Comparison of ENCODE assay signal across 8 cellular contexts in the genomic region with DNA sequence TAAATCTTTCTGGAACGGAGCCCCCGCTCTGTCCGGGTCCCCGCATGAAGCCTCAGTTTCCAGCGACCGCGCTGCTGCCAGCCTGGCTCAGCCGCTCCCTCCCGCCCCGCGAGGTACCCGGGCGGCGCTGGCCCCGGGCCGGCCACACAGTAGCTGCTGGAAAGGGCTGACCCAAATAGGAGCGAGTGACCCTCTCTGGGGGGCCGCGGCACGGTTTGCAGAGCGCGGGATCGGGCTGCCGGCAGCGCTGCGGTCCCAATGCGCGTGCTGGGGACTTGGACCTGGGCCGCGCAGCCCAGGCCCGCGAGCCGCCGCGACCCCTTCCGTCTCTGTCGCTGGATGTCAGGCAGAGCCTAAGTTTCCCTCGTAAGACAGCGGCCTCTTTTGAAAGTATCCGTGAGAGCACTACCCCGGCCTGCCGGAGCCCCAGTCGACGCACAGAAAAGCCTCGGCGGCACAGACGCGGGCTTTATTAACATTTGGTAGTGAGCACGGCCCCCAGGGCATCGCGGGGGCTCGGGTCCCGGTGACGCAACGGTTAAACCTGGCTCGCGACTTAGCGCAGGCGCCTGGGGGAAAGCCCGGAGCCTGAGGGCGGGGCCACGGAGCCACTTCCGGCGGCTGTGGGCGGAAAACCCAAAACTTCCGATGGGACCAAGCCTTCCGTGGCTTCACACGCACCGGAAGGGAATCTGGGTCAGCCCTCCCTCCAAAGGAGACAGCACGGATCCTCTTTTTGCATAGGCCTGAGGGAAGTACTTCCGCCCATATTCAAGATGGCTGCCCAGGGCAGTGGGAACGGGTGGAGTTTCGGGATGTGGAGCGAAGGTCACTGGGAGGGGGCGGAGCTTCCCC. TPM values are rescaled to one million over a fixed set of nuclear protein-coding genes. Genes with fewer than 3 reads are reported as not detected.
DNase-seq lines count a peak whose midpoint lies in the region; ATAC-seq and TF ChIP-seq lines count a peak whose summit lies in the region.

No MANE protein-coding gene starts in this region.

- H4K20me1 ChIP-seq in SK-N-SH (ENCODE audit: insufficient read depth) = no peaks in the 10 kb centered on the region

- TF ChIP-seq EP300 in SK-N-SH (IDR thresholded peaks at IDR 0.05; ENCODE audit: borderline replicate concordance in 1 of 2, low read depth in 1 of 2, low read length in 1 of 2) = no peak; a peak in 1 of 4 replicates

- H3F3A ChIP-seq in SK-N-SH (replicated peaks; ENCODE audit: insufficient read depth) = peaks cover 40% of the 10 kb centered on the region

- intact Hi-C loops in testis (cut with DNase I; ENCODE audit: low total_unique reads) = no loop called here

- H3K9ac ChIP-seq in SK-N-SH = peak overlapping the region; percentile 84

- H3K36me3 ChIP-seq in SK-N-SH (replicated peaks in 1 of 2; ENCODE audit: control insufficient read depth in 1 of 2, insufficient read depth in 2 of 2, low read length in 1 of 2) = peaks cover 8 to 20% of the 10 kb centered on the region in 2 experiments
- H3K36me3 ChIP-seq in testis (ENCODE audit: low read depth, missing control alignments) = no peaks in the 10 kb centered on the region

- H3K79me2 ChIP-seq in SK-N-SH (ENCODE audit: insufficient read depth) = peaks cover 19% of the 10 kb centered on the region

- CTCF ChIA-PET in SK-N-SH (lab: Yijun Ruan, JAX) = interaction anchor here (0.7 to 6.9 kb wide), 15 partner anchors 11 to 90 kb away, joined by 3 to 89 read pairs (median 10); partner anchors contain the start of genes BAD, ESRRA, FERMT3 and KCNK4

- ATAC-seq in HG02610 (IDR thresholded peaks at IDR 0.05; ENCODE audit: unreplicated experiment) (peak; percentile 74), omental fat pad (ENCODE audit: low FRiP score) (peak; percentile 94)
- ATAC-seq in activated naive CD4-positive, alpha-beta T cell treated with anti-CD3 and anti-CD28 coated beads, Interleukin-2, amount 50 U/mL, for 72 hours = peak; percentile 84 to 86

- POLR2A ChIA-PET in SK-N-SH (lab: Yijun Ruan, JAX) = interaction anchor here (0.9 to 6.5 kb wide), 10 partner anchors 15 to 84 kb away, joined by 3 to 112 read pairs (median 7); partner anchors contain the start of genes BAD, ESRRA, FKBP2 and GPR137

- no peaks in the 10 kb centered on the region for H3K27me3 ChIP-seq in SK-N-SH (ENCODE audit: insufficient read depth)
- no peaks in the 10 kb centered on the region for H3K27me3 ChIP-seq in testis

- no peak for TF ChIP-seq POLR2A in testis (IDR thresholded peaks at IDR 0.05)

- H3K27ac ChIP-seq in SK-N-SH (ENCODE audit: low read depth in 2 of 2, low read length in 1 of 2) (peak overlapping the region; percentile 97 to 99), testis (peak overlapping the region; percentile 91 to 94)

- H3K9me2 ChIP-seq in SK-N-SH = no peaks in the 10 kb centered on the region

- peaks cover 12 to 42% of the 10 kb centered on the region in 2 experiments; a peak in 2 of 4 replicates for H3K4me1 ChIP-seq in SK-N-SH (ENCODE audit: control insufficient read depth in 1 of 2, insufficient read depth in 2 of 2, low read depth in 1 of 2, low read length in 1 of 2)
- peaks cover 36% of the 10 kb centered on the region for H3K4me1 ChIP-seq in testis

- peak overlapping the region; percentile 96 for H3K4me2 ChIP-seq in SK-N-SH

- TF ChIP-seq RAD21 in SK-N-SH (IDR thresholded peaks at IDR 0.05; ENCODE audit: low read length) = peak; percentile 44

- H2AFZ ChIP-seq in SK-N-SH (ENCODE audit: low read depth) = peak overlapping the region; percentile 83

- H3K36me3 Mint-ChIP-seq in activated naive CD4-positive, alpha-beta T cell treated with anti-CD3 and anti-CD28 coated beads, Interleukin-2, amount 50 U/mL, for 72 hours = peaks cover 10 to 14% of the 10 kb centered on the region in 2 donors

- H3K4me3 ChIP-seq in SK-N-SH (ENCODE audit: low read depth in 2 of 2, low read length in 1 of 2) (peak overlapping the region; percentile 60 to 76), testis (peak overlapping the region; percentile 62 to 67)

- WGBS in SK-N-SH (ENCODE audit: low lambda C conversion rate) = 1% methylated on average over 22 of the region's 75 CpGs
- WGBS in testis, 2 donors = 0% methylated on average over 6 to 54 of the region's 75 CpGs

- H3K9me3 ChIP-seq in SK-N-SH (no peaks in the 10 kb centered on the region), testis (no peaks in the 10 kb centered on the region)

- peak overlapping the region; percentile 91 to 98 for H3K27ac Mint-ChIP-seq in activated naive CD4-positive, alpha-beta T cell treated with anti-CD3 and anti-CD28 coated beads, Interleukin-2, amount 50 U/mL, for 72 hours

- DNase-seq in GM10266 (ENCODE audit: extremely low spot score) = peak; percentile 92
- peak; percentile 100 for DNase-seq in NCI-H1092 (lab: John Stamatoyannopoulos, UW)
- peak; percentile 86 for DNase-seq in SK-N-SH
- peak; percentile 97 to 98 for DNase-seq in activated naive CD4-positive, alpha-beta T cell treated with anti-CD3 and anti-CD28 coated beads, Interleukin-2, amount 50 U/mL, for 72 hours (ENCODE audit: low spot score in 2 of 2)
- DNase-seq in glomerular visceral epithelial cell (ENCODE audit: extremely low spot score) = peak; percentile 99
- DNase-seq in omental fat pad (ENCODE audit: low spot score) = peak; percentile 88
- DNase-seq in testis = peak; percentile 99

- TF ChIP-seq CTCF in GM10266 (IDR thresholded peaks at IDR 0.05; ENCODE audit: control insufficient read depth, insufficient read depth, low read depth, missing control alignments) (no peak), SK-N-SH (IDR thresholded peaks at IDR 0.05) (0 out of 2 replicates have a peak, but pooled peaks have one; percentile 14), omental fat pad (IDR thresholded peaks at IDR 0.05) (no peak), testis (IDR thresholded peaks at IDR 0.05) (peak in 1 of 3 experiments; percentile 9)

- H3K9me3 Mint-ChIP-seq in activated naive CD4-positive, alpha-beta T cell treated with anti-CD3 and anti-CD28 coated beads, Interleukin-2, amount 50 U/mL, for 72 hours = no peaks in the 10 kb centered on the region

TF ChIP-seq in SK-N-SH, 30 proteins besides CTCF, POLR2A, EP300 and RAD21 (continues in another document):
- TF ChIP-seq MAX (IDR thresholded peaks at IDR 0.05; ENCODE audit: low read depth) = peak; percentile 34; the same call in 1 of the 2 replicates
- no peak for TF ChIP-seq RFX5 (IDR thresholded peaks at IDR 0.05; ENCODE audit: low read length)
- no peak; the same call in 1 of the 2 replicates for TF ChIP-seq TAF1 (IDR thresholded peaks at IDR 0.05; ENCODE audit: borderline replicate concordance, low read depth, low read length)
- 0 out of 2 replicates have a peak, but pooled peaks have one; percentile 0 for TF ChIP-seq SMC3 (IDR thresholded peaks at IDR 0.05; ENCODE audit: low read depth, low read length)
- peak; percentile 100 for TF ChIP-seq ELF1 (IDR thresholded peaks at IDR 0.05)
- no peak; the same call in 1 of the 2 replicates for TF ChIP-seq SIN3A (IDR thresholded peaks at IDR 0.05; ENCODE audit: borderline replicate concordance, low read depth, low read length)
- no peak for TF ChIP-seq GATA2 (CRISPR knock-in tag; IDR thresholded peaks at IDR 0.05)

RNA-seq across cellular contexts. Expression of gene BAD, which starts 14.9 kb away (rescaled TPM):
- polyA plus RNA-seq in SK-N-SH (2012; rRNA removed) = 75.6 and 80.9 TPM in 2 replicates
- 48.5 and 72.0 TPM in 2 replicates for polyA plus RNA-seq in SK-N-SH (2012; cell fraction: cytosol; rRNA removed)
- 36.9 and 63.9 TPM in 2 replicates for polyA plus RNA-seq in SK-N-SH (2012; cell fraction: nucleus; rRNA removed)
- 10 to 100 TPM in 1 of 2 donors, 1 to 10 TPM in 1; 7.1 to 31.6 TPM for total RNA-seq in activated naive CD4-positive, alpha-beta T cell treated with anti-CD3 and anti-CD28 coated beads, Interleukin-2, amount 50 U/mL, for 72 hours
- total RNA-seq in omental fat pad = 10 to 100 TPM; 47.9 to 89.7 (median 78.8) TPM
- 100 to 1,000 TPM in 1 of 2 donors, 10 to 100 TPM in 1; 88.7 to 110 TPM for total RNA-seq in testis
- polyA plus RNA-seq in testis (ENCODE audit: insufficient read depth, low read depth, low replicate concordance) = 85.2 TPM

RNA-seq across cellular contexts. Expression of gene GPR137, which starts 16.0 kb away (rescaled TPM):
- polyA plus RNA-seq in SK-N-SH (2012; rRNA removed) (29.9 and 32.9 TPM in 2 replicates), testis (ENCODE audit: insufficient read depth, low read depth, low replicate concordance) (390 TPM)
- polyA plus RNA-seq in SK-N-SH (2012; cell fraction: cytosol; rRNA removed) = 14.3 and 21.2 TPM in 2 replicates
- 84.7 and 89.1 TPM in 2 replicates for polyA plus RNA-seq in SK-N-SH (2012; cell fraction: nucleus; rRNA removed)
- total RNA-seq in activated naive CD4-positive, alpha-beta T cell treated with anti-CD3 and anti-CD28 coated beads, Interleukin-2, amount 50 U/mL, for 72 hours = 10 to 100 TPM; 34.2 to 37.6 TPM
- total RNA-seq in omental fat pad (10 to 100 TPM in 3 of 4 donors, 1 to 10 TPM in 1; 8.2 to 20.6 (median 12.7) TPM), testis (100 to 1,000 TPM; 204 to 230 TPM)

RNA-seq across cellular contexts. Expression of gene PLCB3, which starts 18.3 kb away (rescaled TPM):
- polyA plus RNA-seq in SK-N-SH (2012; rRNA removed) (26.8 and 30.4 TPM in 2 replicates), testis (ENCODE audit: insufficient read depth, low read depth, low replicate concordance) (14.2 TPM)
- polyA plus RNA-seq in SK-N-SH (2012; cell fraction: cytosol; rRNA removed) = 13.3 and 18.8 TPM in 2 replicates
- polyA plus RNA-seq in SK-N-SH (2012; cell fraction: nucleus; rRNA removed) = 75.4 and 83.0 TPM in 2 replicates
- total RNA-seq in activated naive CD4-positive, alpha-beta T cell treated with anti-CD3 and anti-CD28 coated beads, Interleukin-2, amount 50 U/mL, for 72 hours = 10 to 100 TPM; 10.4 to 13.7 TPM
- total RNA-seq in omental fat pad (10 to 100 TPM; 14.7 to 26.5 (median 19.7) TPM), testis (10 to 100 TPM; 29.6 to 45.4 TPM)

RNA-seq across cellular contexts. Expression of gene KCNK4, which starts 21.5 kb away (rescaled TPM):
- polyA plus RNA-seq in SK-N-SH (2012; rRNA removed) = 0.13 and 0.16 TPM in 2 replicates
- 0.24 TPM in 1 of 2 replicates, not detected in the other for polyA plus RNA-seq in SK-N-SH (2012; cell fraction: cytosol; rRNA removed)
- 0.93 and 1.1 TPM in 2 replicates for polyA plus RNA-seq in SK-N-SH (2012; cell fraction: nucleus; rRNA removed)
- total RNA-seq in activated naive CD4-positive, alpha-beta T cell treated with anti-CD3 and anti-CD28 coated beads, Interleukin-2, amount 50 U/mL, for 72 hours = under 1 TPM; 0.23 to 0.46 TPM
- total RNA-seq in omental fat pad = not detected
- under 1 TPM in 1 of 2 donors, not detected in 1; 0.24 TPM for total RNA-seq in testis
- polyA plus RNA-seq in testis (ENCODE audit: insufficient read depth, low read depth, low replicate concordance) = not detected

RNA-seq across cellular contexts. Expression of gene PPP1R14B, which starts 22.9 kb away (rescaled TPM):
- 373 and 523 TPM in 2 replicates for polyA plus RNA-seq in SK-N-SH (2012; rRNA removed)
- 330 and 374 TPM in 2 replicates for polyA plus RNA-seq in SK-N-SH (2012; cell fraction: cytosol; rRNA removed)
- 234 and 283 TPM in 2 replicates for polyA plus RNA-seq in SK-N-SH (2012; cell fraction: nucleus; rRNA removed)
- total RNA-seq in activated naive CD4-positive, alpha-beta T cell treated with anti-CD3 and anti-CD28 coated beads, Interleukin-2, amount 50 U/mL, for 72 hours = 100 to 1,000 TPM; 177 to 262 TPM
- total RNA-seq in omental fat pad = 100 to 1,000 TPM in 1 of 4 donors, 10 to 100 TPM in 3; 95.0 to 140 (median 97.9) TPM
- total RNA-seq in testis = 10 to 100 TPM; 53.4 to 67.3 TPM
- 72.0 TPM for polyA plus RNA-seq in testis (ENCODE audit: insufficient read depth, low read depth, low replicate concordance)

Comparison
In these comparisons a context has a peak if more than half of its experiments do, and no peak if none do; other contexts are left out.
1. Peak in every context shown above with its lines: DNase-seq, ATAC-seq, H3K4me3 ChIP-seq and H3K27ac ChIP-seq.
2. RNA of gene GPR137, which starts 16.0 kb away (total RNA-seq): 204 to 230 TPM in testis; 34.2 to 37.6 TPM in activated naive CD4-positive, alpha-beta T cell treated with anti-CD3 and anti-CD28 coated beads, Interleukin-2, amount 50 U/mL, for 72 hours and 8.2 to 20.6 TPM in omental fat pad; every median in the first group is over 4 times any median in the second.